ENCODE assay signal across 16 cellular contexts in the genomic region with DNA sequence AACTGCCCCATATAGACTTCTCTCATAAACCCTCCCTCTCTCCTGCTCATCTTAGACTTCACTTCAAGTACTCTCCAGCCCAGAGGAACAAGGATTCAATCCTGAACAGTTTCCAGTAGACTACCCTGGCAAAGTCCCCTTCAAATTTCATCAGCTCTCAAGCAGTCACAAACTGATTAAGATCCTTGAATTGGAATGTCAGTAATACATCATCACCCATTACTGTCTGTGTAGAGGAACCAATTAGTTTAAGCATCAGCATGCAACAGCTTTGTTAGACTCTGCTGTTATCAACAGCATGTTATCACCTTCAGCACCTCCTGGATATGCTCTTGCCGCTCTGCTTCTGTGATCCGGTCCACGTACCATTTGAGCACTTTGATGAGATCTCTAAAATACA.
A peak's percentile ranks its signal among the peaks of the same experiment; 100 is the strongest.
DNase-seq lines count a peak whose midpoint lies in the region; ATAC-seq and TF ChIP-seq lines count a peak whose summit lies in the region.
"Had no signal": no experiment of that assay in that cellular context is flagged by ENCODE, and none has a peak within 500 bp of the region (broad histone marks: within the 10 kb centered on the region; RNA-seq: fewer than 3 reads in every experiment).

No MANE protein-coding gene starts in this region.

- no peak overlapping the region for H3K56ac ChIP-seq in mesendoderm (ENCODE audit: low read length)

- no peak overlapping the region for H2AK5ac ChIP-seq in mesendoderm (ENCODE audit: low read length)

- ATAC-seq in CD4-positive, alpha-beta T cell (ENCODE audit: poor library complexity) = no peak

- no peaks in the 10 kb centered on the region for H3K27me3 Mint-ChIP-seq in CD4-positive, alpha-beta T cell
- H3K27me3 Mint-ChIP-seq: CD4-positive, CD25-positive, alpha-beta regulatory T cell had no signal

- no peak overlapping the region for H2BK5ac ChIP-seq in mesendoderm (ENCODE audit: low read length)

- H3K36me3 ChIP-seq in mesendoderm (ENCODE audit: control insufficient read depth, insufficient read depth, low read length) = no peaks in the 10 kb centered on the region

- H2BK15ac ChIP-seq in mesendoderm (replicated peaks; ENCODE audit: low read depth) = no peak overlapping the region

- no peak overlapping the region for H3K4me2 ChIP-seq in mesendoderm (ENCODE audit: low read length)
- H3K4me2 ChIP-seq: BLaER1 treated with 17β-estradiol and CSF1 and Interleukin-3, amounts not matched to agents 10 nM and 100 nM had no signal

- no peak overlapping the region for H3K4me3 Mint-ChIP-seq in CD4-positive, alpha-beta T cell
- H3K4me3 Mint-ChIP-seq: CD4-positive, CD25-positive, alpha-beta regulatory T cell had no signal

- no peak overlapping the region for H4K8ac ChIP-seq in mesendoderm (ENCODE audit: low read depth, low read length)

- no peaks in the 10 kb centered on the region for H3K27me3 ChIP-seq in mesendoderm (ENCODE audit: insufficient read depth, low read length, poor library complexity)
- H3K27me3 ChIP-seq in CD4-positive, alpha-beta T cell (ENCODE audit: control insufficient read depth, insufficient read depth, low read length) = no peaks in the 10 kb centered on the region
- H3K27me3 ChIP-seq: BLaER1 treated with 17β-estradiol and CSF1 and Interleukin-3, amounts not matched to agents 10 nM and 100 nM had no signal

- H3K79me2 ChIP-seq in mesendoderm (ENCODE audit: control insufficient read depth, insufficient read depth, low read length) = no peaks in the 10 kb centered on the region

- intact Hi-C loops in CD4-positive, alpha-beta T cell (cut with DNase I, micrococcal nuclease) = no loop called here

- DNase-seq in NCI-H82 (lab: John Stamatoyannopoulos, UW) = peak; percentile 95
- DNase-seq in NCI-H82 treated with DMSO at 0.1 percent for 48 hours (lab: John Stamatoyannopoulos, UW; ENCODE audit: unreplicated experiment) = no peak
- peak; percentile 93 for DNase-seq in NCI-H524 treated with DMSO at 0.1 percent for 48 hours (lab: John Stamatoyannopoulos, UW)
- peak; percentile 72 for DNase-seq in mesendoderm
- no peak for DNase-seq in GM10248 (ENCODE audit: extremely low spot score)
- no peak for DNase-seq in GM10266 (ENCODE audit: extremely low spot score)
- DNase-seq in CD4-positive, alpha-beta T cell = no peak
- DNase-seq: ACHN; Calu3; CD4-positive, CD25-positive, alpha-beta regulatory T cell; DND-41; GDM1; GM23248; H7 had no signal

- no peak overlapping the region for H4K5ac ChIP-seq in mesendoderm (ENCODE audit: low read length)

- no peak overlapping the region for H3K23ac ChIP-seq in mesendoderm (ENCODE audit: low read length)

- no CpG with 5 or more reads among the region's 3 CpGs for WGBS in mesendoderm (ENCODE audit: extremely low coverage, insufficient coverage, low lambda C conversion rate)

- H3K27ac Mint-ChIP-seq in CD4-positive, alpha-beta T cell = no peak overlapping the region
- H3K27ac Mint-ChIP-seq: CD4-positive, CD25-positive, alpha-beta regulatory T cell had no signal

- H2BK120ac ChIP-seq in mesendoderm (ENCODE audit: low read depth, low read length) = no peak overlapping the region

- H3K36me3 Mint-ChIP-seq in CD4-positive, alpha-beta T cell (ENCODE audit: low read depth) = no peaks in the 10 kb centered on the region
- H3K36me3 Mint-ChIP-seq: CD4-positive, CD25-positive, alpha-beta regulatory T cell had no signal

- no peak overlapping the region for H3K9ac ChIP-seq in mesendoderm (ENCODE audit: low read length)
- H3K9ac ChIP-seq: BLaER1 treated with 17β-estradiol and CSF1 and Interleukin-3, amounts not matched to agents 10 nM and 100 nM; GM23248 had no signal

- H3K4me1 Mint-ChIP-seq in CD4-positive, alpha-beta T cell (ENCODE audit: low read depth) = no peaks in the 10 kb centered on the region
- H3K4me1 Mint-ChIP-seq: CD4-positive, CD25-positive, alpha-beta regulatory T cell had no signal

- POLR2A ChIA-PET in GM10248 (lab: Yijun Ruan, JAX) = no interaction called here
- POLR2A ChIA-PET in CD4-positive, alpha-beta T cell (lab: Charles Lee) = no interaction called here

- no peak overlapping the region for H3K27ac ChIP-seq in mesendoderm (ENCODE audit: low read depth, low read length)
- no peak overlapping the region for H3K27ac ChIP-seq in CD4-positive, alpha-beta T cell (ENCODE audit: low read depth, low read length)
- H3K27ac ChIP-seq: BLaER1 treated with 17β-estradiol and CSF1 and Interleukin-3, amounts not matched to agents 10 nM and 100 nM; GM23248; HL-60 had no signal

- CTCF ChIA-PET in GM10248 (lab: Yijun Ruan, JAX) = interaction anchor here (1.2 kb wide), 1 partner anchor 14 kb away, joined by 3 read pairs; no protein-coding TSS in a partner anchor
- CTCF ChIA-PET in CD4-positive, alpha-beta T cell (lab: Charles Lee) = no interaction called here

- no peak overlapping the region for H3K18ac ChIP-seq in mesendoderm (ENCODE audit: low read length)

- no peaks in the 10 kb centered on the region for H3K9me3 Mint-ChIP-seq in CD4-positive, alpha-beta T cell
- H3K9me3 Mint-ChIP-seq: CD4-positive, CD25-positive, alpha-beta regulatory T cell had no signal

- TF ChIP-seq CTCF in GM10248 (IDR thresholded peaks at IDR 0.05; ENCODE audit: control extremely low read depth, extremely low read depth, low read depth, missing control alignments) (no peak), GM10266 (IDR thresholded peaks at IDR 0.05; ENCODE audit: control insufficient read depth, insufficient read depth, low read depth, missing control alignments) (no peak)
- TF ChIP-seq CTCF in CD4-positive, alpha-beta T cell (IDR thresholded peaks at IDR 0.05) = no peak

- no peak overlapping the region for H3K4ac ChIP-seq in mesendoderm (ENCODE audit: low read depth, low read length)

- peaks cover 6% of the 10 kb centered on the region for H3K4me1 ChIP-seq in mesendoderm (ENCODE audit: control insufficient read depth, low read depth, low read length)

- H3K4me3 ChIP-seq in mesendoderm (ENCODE audit: low read length) = no peak overlapping the region
- H3K4me3 ChIP-seq: BLaER1 treated with 17β-estradiol and CSF1 and Interleukin-3, amounts not matched to agents 10 nM and 100 nM; GM23248 had no signal

- H3K79me1 ChIP-seq in mesendoderm (ENCODE audit: low read length) = no peaks in the 10 kb centered on the region

- H3K9me3 ChIP-seq in CD4-positive, alpha-beta T cell (ENCODE audit: control insufficient read depth, low read length) = no peaks in the 10 kb centered on the region
- H3K9me3 ChIP-seq: BLaER1 treated with 17β-estradiol and CSF1 and Interleukin-3, amounts not matched to agents 10 nM and 100 nM had no signal

Comparison
In these comparisons a context has a peak if more than half of its experiments do, and no peak if none do; other contexts are left out.
1. DNase-seq: peak in NCI-H82 (single experiment), NCI-H524 treated with DMSO at 0.1 percent for 48 hours (single experiment) and mesendoderm (single experiment); none in NCI-H82 treated with DMSO at 0.1 percent for 48 hours (single experiment), GM10248 (single experiment), GM10266 (single experiment) and CD4-positive, alpha-beta T cell (0 of 10).